Comparison of ENCODE assay signal across 9 cellular contexts in the genomic region with DNA sequence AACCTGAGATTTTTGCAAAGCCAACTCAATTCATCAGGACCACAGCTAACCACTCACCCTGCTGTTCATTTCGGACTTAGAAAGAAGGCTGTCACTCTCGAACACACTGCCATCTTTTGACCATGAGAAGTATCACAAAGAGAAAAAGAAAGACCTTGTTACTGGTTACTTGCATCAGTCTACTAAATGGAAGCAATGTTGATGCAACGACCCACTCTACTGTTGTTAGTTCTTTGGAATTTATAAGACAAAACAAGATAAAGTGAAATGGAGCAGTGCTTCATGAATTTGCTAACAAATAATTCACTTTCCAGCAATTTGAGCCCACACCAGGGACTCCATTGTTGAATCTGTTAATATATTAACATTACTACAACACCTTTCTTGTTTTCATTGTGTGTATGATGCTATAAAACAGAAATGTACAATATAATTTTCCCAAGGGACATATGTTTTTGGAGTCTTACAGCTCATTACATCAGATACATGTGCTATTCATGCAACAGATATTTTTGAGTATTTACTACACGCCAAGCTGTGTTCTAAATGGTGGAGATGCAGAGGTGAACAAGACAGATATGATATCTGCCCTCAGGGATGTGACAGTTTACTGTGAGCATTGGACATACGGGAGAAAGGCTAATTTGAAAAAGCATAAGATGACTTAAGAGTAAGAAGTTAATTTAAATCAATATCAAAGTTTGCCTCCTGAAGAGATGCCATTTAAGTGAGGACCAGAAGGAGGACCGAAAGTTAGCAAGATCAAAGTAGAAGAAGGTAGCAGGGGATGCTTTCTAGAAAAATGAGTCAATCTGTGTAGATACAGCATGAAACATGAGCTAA.
DNase-seq lines count a peak whose midpoint lies in the region; ATAC-seq, FAIRE-seq and TF ChIP-seq lines count a peak whose summit lies in the region.
"Had no signal": no experiment of that assay in that cellular context is flagged by ENCODE, and none has a peak within 500 bp of the region (broad histone marks: within the 10 kb centered on the region; RNA-seq: fewer than 3 reads in every experiment).

No MANE protein-coding gene starts in this region.

- no peaks in the 10 kb centered on the region for H3K9me3 Mint-ChIP-seq in activated T-helper 1 cell treated with anti-CD3 and anti-CD28 coated beads, Interleukin-12 subunit alpha, Interleukin-12 subunit beta, Interleukin-2, Interleukin-4 antibody, amounts not matched to agents 30 ng/mL and 10 ng/mL and 1 ng/mL, durations not matched to agents 14 hours and 24 hours and 36 hours
- H3K9me3 Mint-ChIP-seq: T-helper 1 cell treated with Interleukin-12 subunit alpha and Interleukin-12 subunit beta and Interleukin-4 antibody, amounts not matched to agents 30 μg/mL and 1 μg/mL, for 36 hours had no signal

- in situ Hi-C loops in GM12878 (cut with MboI) = loop anchor here (10.0 kb wide), 1 partner anchor 157 kb away; no protein-coding TSS in a partner anchor

- H3K4me2 ChIP-seq in GM12878 (ENCODE audit: control insufficient read depth, insufficient read depth) = no peak overlapping the region

- SMC1A ChIA-PET in GM12878 (lab: Charles Lee; ENCODE audit: uncharacterized antibody, unreplicated experiment) = interaction anchor here (0.9 to 3.6 kb wide), 11 partner anchors 8 to 212 kb away, joined by 3 to 15 read pairs (median 5); no protein-coding TSS in a partner anchor

- H2AFZ ChIP-seq in GM12878 (ENCODE audit: control insufficient read depth, low read depth, low read length) = no peak overlapping the region

- peak; percentile 69 for ATAC-seq in GM18517 (IDR thresholded peaks at IDR 0.05; ENCODE audit: unreplicated experiment)
- ATAC-seq in HG02973 (IDR thresholded peaks at IDR 0.05; ENCODE audit: unreplicated experiment) = peak; percentile 92
- peak; percentile 86 for ATAC-seq in GM12878

- 23% methylated on average over 6 of the region's 6 CpGs for WGBS in GM12878 (ENCODE audit: insufficient coverage, insufficient replicate concordance, low lambda C conversion rate, missing lambda C conversion rate)
- WGBS in testis, 2 donors = 60 to 63% methylated on average over 6 of the region's 6 CpGs

- H3K27ac ChIP-seq in GM12878 (ENCODE audit: control insufficient read depth, insufficient read depth) = no peak overlapping the region
- H3K27ac ChIP-seq in testis = no peak overlapping the region

- no peaks in the 10 kb centered on the region for H3K27me3 ChIP-seq in GM12878 (replicated peaks in 1 of 2; ENCODE audit: control insufficient read depth in 2 of 2, insufficient read depth in 2 of 2, low read length in 1 of 2)
- no peaks in the 10 kb centered on the region for H3K27me3 ChIP-seq in testis

- POLR2A ChIA-PET in GM12878 (lab: Charles Lee) = no interaction called here

- DNase-seq in CD1c-positive myeloid dendritic cell (ENCODE audit: extremely low spot score) (peak; percentile 56), NCI-H226 (peak; percentile 52), GM12878 (ENCODE audit: low read depth, low spot score) (peak; percentile 8), iPS-NIHi7 (ENCODE audit: extremely low spot score) (peak; percentile 61), testis (peak; percentile 33)
- DNase-seq in activated T-helper 1 cell treated with anti-CD3 and anti-CD28 coated beads, Interleukin-12 subunit alpha, Interleukin-12 subunit beta, Interleukin-2, Interleukin-4 antibody, amounts not matched to agents 30 ng/mL and 10 ng/mL and 1 ng/mL, durations not matched to agents 14 hours and 24 hours and 36 hours (ENCODE audit: low spot score) = no peak

- no peaks in the 10 kb centered on the region for H3K79me2 ChIP-seq in GM12878 (ENCODE audit: control insufficient read depth, insufficient read depth, low read length)

- H3K36me3 Mint-ChIP-seq in activated T-helper 1 cell treated with anti-CD3 and anti-CD28 coated beads, Interleukin-12 subunit alpha, Interleukin-12 subunit beta, Interleukin-2, Interleukin-4 antibody, amounts not matched to agents 30 ng/mL and 10 ng/mL and 1 ng/mL, durations not matched to agents 14 hours and 24 hours and 36 hours (ENCODE audit: low read depth) = no peaks in the 10 kb centered on the region

- H3K9me3 ChIP-seq in GM12878 (replicated peaks; ENCODE audit: control insufficient read depth, insufficient read depth, low read length) (no peaks in the 10 kb centered on the region), testis (no peaks in the 10 kb centered on the region)

- RAD21 ChIA-PET in GM12878 (lab: Charles Lee; ENCODE audit: unreplicated experiment) = interaction anchor here (1.0 to 1.4 kb wide), 5 partner anchors 143 to 211 kb away, joined by 3 to 5 read pairs (median 3); no protein-coding TSS in a partner anchor

- no peak overlapping the region for H3K4me3 ChIP-seq in GM12878
- no peak overlapping the region for H3K4me3 ChIP-seq in testis

- no peaks in the 10 kb centered on the region for H4K20me1 ChIP-seq in GM12878 (ENCODE audit: control insufficient read depth, insufficient read depth)

- H3K4me1 ChIP-seq in GM12878 (ENCODE audit: control insufficient read depth, insufficient read depth, low read length) (no peaks in the 10 kb centered on the region), testis (no peaks in the 10 kb centered on the region)

- no peak for TF ChIP-seq POLR2A in GM12878 (IDR thresholded peaks at IDR 0.05; ENCODE audit: low read depth, low read length)
- TF ChIP-seq POLR2A in testis (IDR thresholded peaks at IDR 0.05) = no peak

- no peak for TF ChIP-seq EP300 in GM12878 (IDR thresholded peaks at IDR 0.05; ENCODE audit: borderline replicate concordance in 1 of 2, control insufficient read depth in 1 of 2, low read depth in 2 of 2, low read length in 2 of 2)

- CTCF ChIA-PET in GM12878 (lab: Yijun Ruan, JAX) = interaction anchor here (0.6 to 7.4 kb wide), 17 partner anchors 8 to 343 kb away, joined by 3 to 76 read pairs (median 6); no protein-coding TSS in a partner anchor

- peak; percentile 58 for TF ChIP-seq RAD21 in GM12878 (IDR thresholded peaks at IDR 0.05; ENCODE audit: insufficient read depth, low read depth, low read length)

- TF ChIP-seq CTCF in GM12878 (IDR thresholded peaks at IDR 0.05 in 2 of 3, conservative IDR thresholded peaks at IDR 0.05 in 1 of 3; ENCODE audit: control insufficient read depth in 2 of 3, extremely low read depth in 1 of 3, insufficient read depth in 1 of 3, low read depth in 3 of 3, low read length in 3 of 3) (peak; percentile 44 to 59 (median 45)), testis (IDR thresholded peaks at IDR 0.05) (no peak)

- H3K36me3 ChIP-seq in GM12878 (ENCODE audit: control insufficient read depth in 2 of 2, insufficient read depth in 2 of 2, low read length in 1 of 2) = no peaks in the 10 kb centered on the region
- H3K36me3 ChIP-seq in testis (ENCODE audit: low read depth, missing control alignments) = no peaks in the 10 kb centered on the region

- FAIRE-seq in GM12878 (lab: Jason Lieb, UNC) = no peak

- no peak overlapping the region for H3K4me3 Mint-ChIP-seq in activated T-helper 1 cell treated with anti-CD3 and anti-CD28 coated beads, Interleukin-12 subunit alpha, Interleukin-12 subunit beta, Interleukin-2, Interleukin-4 antibody, amounts not matched to agents 30 ng/mL and 10 ng/mL and 1 ng/mL, durations not matched to agents 14 hours and 24 hours and 36 hours
- H3K4me3 Mint-ChIP-seq: T-helper 1 cell treated with Interleukin-12 subunit alpha and Interleukin-12 subunit beta and Interleukin-4 antibody, amounts not matched to agents 30 μg/mL and 1 μg/mL, for 36 hours had no signal

- intact Hi-C loops in GM12878 (cut with micrococcal nuclease; ENCODE audit: unreplicated experiment) = loop anchor here (1.0 kb wide), 2 partner anchors 155 to 212 kb away; no protein-coding TSS in a partner anchor
- intact Hi-C loops in testis (cut with DNase I; ENCODE audit: low total_unique reads) = no loop called here
- intact Hi-C loops in activated T-helper 1 cell treated with anti-CD3 and anti-CD28 coated beads, Interleukin-12 subunit alpha, Interleukin-12 subunit beta, Interleukin-2, Interleukin-4 antibody, amounts not matched to agents 30 ng/mL and 10 ng/mL and 1 ng/mL, durations not matched to agents 14 hours and 24 hours and 36 hours (cut with micrococcal nuclease) = loop anchor here (1.0 to 5.0 kb wide), 3 partner anchors 155 to 305 kb away; no protein-coding TSS in a partner anchor

- H3K27ac Mint-ChIP-seq in activated T-helper 1 cell treated with anti-CD3 and anti-CD28 coated beads, Interleukin-12 subunit alpha, Interleukin-12 subunit beta, Interleukin-2, Interleukin-4 antibody, amounts not matched to agents 30 ng/mL and 10 ng/mL and 1 ng/mL, durations not matched to agents 14 hours and 24 hours and 36 hours = no peak overlapping the region
- H3K27ac Mint-ChIP-seq: T-helper 1 cell treated with Interleukin-12 subunit alpha and Interleukin-12 subunit beta and Interleukin-4 antibody, amounts not matched to agents 30 μg/mL and 1 μg/mL, for 36 hours had no signal

- H3K27me3 Mint-ChIP-seq in activated T-helper 1 cell treated with anti-CD3 and anti-CD28 coated beads, Interleukin-12 subunit alpha, Interleukin-12 subunit beta, Interleukin-2, Interleukin-4 antibody, amounts not matched to agents 30 ng/mL and 10 ng/mL and 1 ng/mL, durations not matched to agents 14 hours and 24 hours and 36 hours (ENCODE audit: insufficient read depth) = peaks cover under 1% of the 10 kb centered on the region

- H3K4me1 Mint-ChIP-seq in activated T-helper 1 cell treated with anti-CD3 and anti-CD28 coated beads, Interleukin-12 subunit alpha, Interleukin-12 subunit beta, Interleukin-2, Interleukin-4 antibody, amounts not matched to agents 30 ng/mL and 10 ng/mL and 1 ng/mL, durations not matched to agents 14 hours and 24 hours and 36 hours (ENCODE audit: low read depth) = no peaks in the 10 kb centered on the region

- BruUV-seq in GM12878 (replicated peaks; lab: Mats Ljungman, UMichigan) = no TSS peak

- no peak overlapping the region for H3K9ac ChIP-seq in GM12878 (ENCODE audit: control insufficient read depth, insufficient read depth, low read length)

TF ChIP-seq in GM12878, 131 proteins besides CTCF, POLR2A, EP300 and RAD21 (continues in another document):
- TF ChIP-seq, protein P1, sequence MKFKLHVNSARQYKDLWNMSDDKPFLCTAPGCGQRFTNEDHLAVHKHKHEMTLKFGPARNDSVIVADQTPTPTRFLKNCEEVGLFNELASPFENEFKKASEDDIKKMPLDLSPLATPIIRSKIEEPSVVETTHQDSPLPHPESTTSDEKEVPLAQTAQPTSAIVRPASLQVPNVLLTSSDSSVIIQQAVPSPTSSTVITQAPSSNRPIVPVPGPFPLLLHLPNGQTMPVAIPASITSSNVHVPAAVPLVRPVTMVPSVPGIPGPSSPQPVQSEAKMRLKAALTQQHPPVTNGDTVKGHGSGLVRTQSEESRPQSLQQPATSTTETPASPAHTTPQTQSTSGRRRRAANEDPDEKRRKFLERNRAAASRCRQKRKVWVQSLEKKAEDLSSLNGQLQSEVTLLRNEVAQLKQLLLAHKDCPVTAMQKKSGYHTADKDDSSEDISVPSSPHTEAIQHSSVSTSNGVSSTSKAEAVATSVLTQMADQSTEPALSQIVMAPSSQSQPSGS (IDR thresholded peaks at IDR 0.05; ENCODE audit: low read length) = no peak
- TF ChIP-seq CHD2 (IDR thresholded peaks at IDR 0.05; ENCODE audit: borderline replicate concordance, low read depth, low read length) (no peak), KAT2A (conservative IDR thresholded peaks at IDR 0.05; ENCODE audit: control insufficient read depth, low read depth, low read length) (no peak)

Comparison
In these comparisons a context has a peak if more than half of its experiments do, and no peak if none do; other contexts are left out.
1. CTCF ChIP-seq: peak in GM12878 (3 of 3); none in testis (0 of 3).
2. Peak in every context shown above with its lines, with median percentiles within 50 percentile points of each other: ATAC-seq.